In genomic region chrX:133606990-133607389, GRCh38 we compare ENCODE assay signal across 16 cellular contexts.
DNase-seq lines count a peak whose midpoint lies in the region; ATAC-seq, FAIRE-seq and TF ChIP-seq lines count a peak whose summit lies in the region.
"Had no signal": no experiment of that assay in that cellular context is flagged by ENCODE, and none has a peak within 500 bp of the region (broad histone marks: within the 10 kb centered on the region; RNA-seq: fewer than 3 reads in every experiment).

No MANE protein-coding gene starts in this region.

- peaks cover 0 to 7% (median 0%) of the 10 kb centered on the region in 11 experiments; a peak in 3 of 22 replicates for H3K9me3 ChIP-seq in BLaER1 treated with 17β-estradiol and CSF1 and Interleukin-3, amounts not matched to agents 10 nM and 100 nM (replicated peaks in 1 of 11)
- no peaks in the 10 kb centered on the region for H3K9me3 ChIP-seq in astrocyte (ENCODE audit: insufficient read depth, low read depth, low read length)
- no peaks in the 10 kb centered on the region for H3K9me3 ChIP-seq in heart right ventricle
- H3K9me3 ChIP-seq in Peyer's patch, result no peaks in the 10 kb centered on the region
- H3K9me3 ChIP-seq: Caco-2 had no signal

- H2AFZ ChIP-seq in astrocyte (ENCODE audit: low read depth, low read length), result no peak overlapping the region

- DNase-seq in NOMO-1 treated with DMSO at 0.1 percent for 48 hours (lab: John Stamatoyannopoulos, UW; ENCODE audit: unreplicated experiment) (peak; percentile 34), astrocyte (ENCODE audit: low read depth) (no peak), heart right ventricle (no peak), iPS-NIHi7 (ENCODE audit: extremely low spot score) (no peak), Peyer's patch (no peak)
- DNase-seq: ACHN; Caco-2; CD8-positive, alpha-beta T cell; DND-41; GDM1; GOT3; H9 had no signal

- H3K4me3 ChIP-seq in BLaER1 treated with 17β-estradiol and CSF1 and Interleukin-3, amounts not matched to agents 10 nM and 100 nM, result no peak overlapping the region
- H3K4me3 ChIP-seq in astrocyte (ENCODE audit: insufficient read depth, low read depth, low read length) (no peak overlapping the region), heart right ventricle (no peak overlapping the region), Peyer's patch (no peak overlapping the region)

- no peaks in the 10 kb centered on the region for H3K79me2 ChIP-seq in astrocyte (ENCODE audit: insufficient read depth, low read length)

- no peak overlapping the region for H3K27ac Mint-ChIP-seq in astrocyte (ENCODE audit: unreplicated experiment)
- H3K27ac Mint-ChIP-seq: CD8-positive, alpha-beta T cell; IgD-negative memory B cell had no signal

- peaks cover 10% of the 10 kb centered on the region for H3K4me1 Mint-ChIP-seq in astrocyte (ENCODE audit: low read depth, unreplicated experiment)
- H3K4me1 Mint-ChIP-seq: IgD-negative memory B cell had no signal

- H3K27me3 ChIP-seq in BLaER1 treated with 17β-estradiol and CSF1 and Interleukin-3, amounts not matched to agents 10 nM and 100 nM, result peaks cover 97 to 100% (median 99%) of the 10 kb centered on the region in 11 experiments
- H3K27me3 ChIP-seq in astrocyte (ENCODE audit: insufficient read depth, low read length), result no peaks in the 10 kb centered on the region
- peaks cover 0 to 28% (median 0%) of the 10 kb centered on the region in 7 donors for H3K27me3 ChIP-seq in heart right ventricle
- H3K27me3 ChIP-seq in Peyer's patch, result no peaks in the 10 kb centered on the region

- no peaks in the 10 kb centered on the region for H3K27me3 Mint-ChIP-seq in astrocyte (ENCODE audit: low read depth, unreplicated experiment)

- peak overlapping the region; percentile 46 to 72 (median 59); a peak in 20 of 22 replicates for H3K4me2 ChIP-seq in BLaER1 treated with 17β-estradiol and CSF1 and Interleukin-3, amounts not matched to agents 10 nM and 100 nM
- no peak overlapping the region for H3K4me2 ChIP-seq in astrocyte (ENCODE audit: low read length)

- peaks cover 22 to 32% (median 26%) of the 10 kb centered on the region in 10 experiments for H3K4me1 ChIP-seq in BLaER1 treated with 17β-estradiol and CSF1 and Interleukin-3, amounts not matched to agents 10 nM and 100 nM
- peaks cover 4% of the 10 kb centered on the region for H3K4me1 ChIP-seq in astrocyte (ENCODE audit: insufficient read depth, low read length)
- peaks cover 0 to 17% (median 0%) of the 10 kb centered on the region in 9 donors for H3K4me1 ChIP-seq in heart right ventricle
- no peaks in the 10 kb centered on the region for H3K4me1 ChIP-seq in Peyer's patch
- H3K4me1 ChIP-seq: Caco-2 had no signal

- H3K36me3 ChIP-seq in BLaER1 treated with 17β-estradiol and CSF1 and Interleukin-3, amounts not matched to agents 10 nM and 100 nM, result no peaks in the 10 kb centered on the region
- no peaks in the 10 kb centered on the region for H3K36me3 ChIP-seq in astrocyte (ENCODE audit: insufficient read depth, low read length)
- H3K36me3 ChIP-seq in heart right ventricle, result no peaks in the 10 kb centered on the region
- no peaks in the 10 kb centered on the region for H3K36me3 ChIP-seq in Peyer's patch

- no peaks in the 10 kb centered on the region for H3K36me3 Mint-ChIP-seq in astrocyte (ENCODE audit: low read depth, unreplicated experiment)
- H3K36me3 Mint-ChIP-seq: CD8-positive, alpha-beta T cell; IgD-negative memory B cell had no signal

- no peak overlapping the region for H3K9ac ChIP-seq in BLaER1 treated with 17β-estradiol and CSF1 and Interleukin-3, amounts not matched to agents 10 nM and 100 nM
- no peak overlapping the region for H3K9ac ChIP-seq in astrocyte (ENCODE audit: low read length)

- ATAC-seq in GM18868 (IDR thresholded peaks at IDR 0.05; ENCODE audit: unreplicated experiment) (peak; percentile 64), heart right ventricle (no peak)
- ATAC-seq: CD8-positive, alpha-beta T cell had no signal

- TF ChIP-seq POLR2A in Peyer's patch (IDR thresholded peaks at IDR 0.05), result no peak

- H3K4me3 Mint-ChIP-seq in astrocyte (ENCODE audit: unreplicated experiment), result no peak overlapping the region
- H3K4me3 Mint-ChIP-seq: CD8-positive, alpha-beta T cell; H9; IgD-negative memory B cell had no signal

- H4K20me1 ChIP-seq in BLaER1 treated with 17β-estradiol and CSF1 and Interleukin-3, amounts not matched to agents 10 nM and 100 nM, result peaks cover 0 to 6% (median 0%) of the 10 kb centered on the region in 11 experiments; a peak in 1 of 22 replicates
- no peaks in the 10 kb centered on the region for H4K20me1 ChIP-seq in astrocyte (ENCODE audit: insufficient read depth, low read length)

- TF ChIP-seq CTCF in astrocyte (IDR thresholded peaks at IDR 0.05; ENCODE audit: insufficient read depth, low read depth, low read length) (no peak), heart right ventricle (IDR thresholded peaks at IDR 0.05) (no peak), Peyer's patch (IDR thresholded peaks at IDR 0.05) (no peak)

- intact Hi-C loops in heart right ventricle (cut with DNase I), result no loop called here

- peak; percentile 71 for FAIRE-seq in astrocyte (lab: Jason Lieb, UNC)

- WGBS in heart right ventricle, 2 donors, result 81 to 95% methylated on average over 1 of the region's 1 CpG

- no peaks in the 10 kb centered on the region for H3K9me3 Mint-ChIP-seq in astrocyte (ENCODE audit: unreplicated experiment)
- H3K9me3 Mint-ChIP-seq: CD8-positive, alpha-beta T cell; IgD-negative memory B cell had no signal

- H3K27ac ChIP-seq in BLaER1 treated with 17β-estradiol and CSF1 and Interleukin-3, amounts not matched to agents 10 nM and 100 nM, result peak overlapping the region in 5 of 11 experiments; percentile 58 to 73 (median 62); a peak in 6 of 22 replicates
- H3K27ac ChIP-seq in astrocyte (ENCODE audit: low read depth, low read length), result no peak overlapping the region
- no peak overlapping the region for H3K27ac ChIP-seq in heart right ventricle
- H3K27ac ChIP-seq in Peyer's patch, result no peak overlapping the region
- H3K27ac ChIP-seq: C4-2B had no signal
